Comparison of ENCODE assay signal across 3 cellular contexts in the genomic region with DNA sequence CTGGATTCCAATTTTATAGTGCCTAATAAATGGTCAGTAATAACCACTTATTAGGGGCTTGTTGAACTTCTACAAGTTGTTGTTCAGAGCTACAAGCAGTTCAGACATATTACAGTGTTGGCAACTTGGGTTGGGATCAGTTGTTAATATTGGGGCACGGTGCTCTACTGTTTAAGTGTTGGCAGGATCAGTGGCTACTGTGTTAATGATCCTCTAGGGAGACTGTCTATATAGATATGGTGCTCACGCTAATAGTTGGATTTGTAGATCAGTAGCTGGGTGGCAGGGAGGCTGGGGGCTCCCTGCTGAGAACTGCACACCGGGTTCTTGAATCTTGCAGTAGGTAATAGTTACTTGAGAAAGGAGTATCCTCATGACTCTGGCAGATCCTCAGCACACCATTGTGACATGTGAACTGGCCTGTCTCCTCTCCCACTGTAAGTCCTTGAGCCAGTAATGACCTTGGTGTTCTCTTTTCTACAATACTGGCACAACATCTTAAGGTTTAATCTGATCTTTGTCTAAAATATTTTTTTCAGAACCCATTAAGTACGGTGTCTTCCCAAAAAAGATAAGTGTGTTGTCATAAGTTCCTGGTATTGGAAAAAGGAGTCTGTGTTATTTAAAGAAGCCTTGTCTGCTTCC.
TF ChIP-seq lines count a peak whose summit lies in the region.

No MANE protein-coding gene starts in this region.

TF ChIP-seq in SK-N-SH treated with all-trans-retinoic acid at 6 μM for 48 hours, 23 proteins besides CTCF, POLR2A, EP300 and RAD21 (continued from another document):
- TF ChIP-seq CSRNP3 (CRISPR knock-in tag; IDR thresholded peaks at IDR 0.05), result no peak
TF ChIP-seq in SK-N-SH treated with all-trans-retinoic acid at 6 μM for 48 hours: peak in this region for 1.

TF ChIP-seq in SK-N-SH, 30 proteins besides CTCF, POLR2A, EP300 and RAD21 (continued from another document):
- no peak for TF ChIP-seq POLR2AphosphoS5 (IDR thresholded peaks at IDR 0.05; ENCODE audit: low read depth, low read length)
- no peak for TF ChIP-seq SIN3A (IDR thresholded peaks at IDR 0.05; ENCODE audit: borderline replicate concordance, low read depth, low read length)
- TF ChIP-seq FOSL2 (IDR thresholded peaks at IDR 0.05; ENCODE audit: borderline replicate concordance, low read depth), result no peak
- no peak for TF ChIP-seq EZH2phosphoT487 (IDR thresholded peaks at IDR 0.05; ENCODE audit: borderline replicate concordance, low read depth)
- no peak for TF ChIP-seq GABPA (IDR thresholded peaks at IDR 0.05; ENCODE audit: low read depth)
- TF ChIP-seq CHD2 (IDR thresholded peaks at IDR 0.05; ENCODE audit: low read length, partially characterized antibody), result no peak

TF ChIP-seq in IMR-90, 13 proteins besides CTCF, POLR2A, EP300 and RAD21 (continued from another document):
- no peak for TF ChIP-seq CEBPB (IDR thresholded peaks at IDR 0.05; ENCODE audit: low read depth, low read length)
- TF ChIP-seq, protein P1, sequence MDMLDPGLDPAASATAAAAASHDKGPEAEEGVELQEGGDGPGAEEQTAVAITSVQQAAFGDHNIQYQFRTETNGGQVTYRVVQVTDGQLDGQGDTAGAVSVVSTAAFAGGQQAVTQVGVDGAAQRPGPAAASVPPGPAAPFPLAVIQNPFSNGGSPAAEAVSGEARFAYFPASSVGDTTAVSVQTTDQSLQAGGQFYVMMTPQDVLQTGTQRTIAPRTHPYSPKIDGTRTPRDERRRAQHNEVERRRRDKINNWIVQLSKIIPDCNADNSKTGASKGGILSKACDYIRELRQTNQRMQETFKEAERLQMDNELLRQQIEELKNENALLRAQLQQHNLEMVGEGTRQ (IDR thresholded peaks at IDR 0.05; ENCODE audit: low read depth, low read length), result no peak
- TF ChIP-seq CHD1 (IDR thresholded peaks at IDR 0.05; ENCODE audit: low read depth, low read length), result no peak
- no peak for TF ChIP-seq FOS (IDR thresholded peaks at IDR 0.05; ENCODE audit: low read depth, low read length)
- TF ChIP-seq MAFK (IDR thresholded peaks at IDR 0.05; ENCODE audit: low read depth, low read length), result no peak
- TF ChIP-seq, protein P2, sequence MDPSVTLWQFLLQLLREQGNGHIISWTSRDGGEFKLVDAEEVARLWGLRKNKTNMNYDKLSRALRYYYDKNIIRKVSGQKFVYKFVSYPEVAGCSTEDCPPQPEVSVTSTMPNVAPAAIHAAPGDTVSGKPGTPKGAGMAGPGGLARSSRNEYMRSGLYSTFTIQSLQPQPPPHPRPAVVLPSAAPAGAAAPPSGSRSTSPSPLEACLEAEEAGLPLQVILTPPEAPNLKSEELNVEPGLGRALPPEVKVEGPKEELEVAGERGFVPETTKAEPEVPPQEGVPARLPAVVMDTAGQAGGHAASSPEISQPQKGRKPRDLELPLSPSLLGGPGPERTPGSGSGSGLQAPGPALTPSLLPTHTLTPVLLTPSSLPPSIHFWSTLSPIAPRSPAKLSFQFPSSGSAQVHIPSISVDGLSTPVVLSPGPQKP (IDR thresholded peaks at IDR 0.05; ENCODE audit: borderline replicate concordance, low read depth, low read length), result no peak
